ENCODE assay signal across 1 cellular context in the genomic region with DNA sequence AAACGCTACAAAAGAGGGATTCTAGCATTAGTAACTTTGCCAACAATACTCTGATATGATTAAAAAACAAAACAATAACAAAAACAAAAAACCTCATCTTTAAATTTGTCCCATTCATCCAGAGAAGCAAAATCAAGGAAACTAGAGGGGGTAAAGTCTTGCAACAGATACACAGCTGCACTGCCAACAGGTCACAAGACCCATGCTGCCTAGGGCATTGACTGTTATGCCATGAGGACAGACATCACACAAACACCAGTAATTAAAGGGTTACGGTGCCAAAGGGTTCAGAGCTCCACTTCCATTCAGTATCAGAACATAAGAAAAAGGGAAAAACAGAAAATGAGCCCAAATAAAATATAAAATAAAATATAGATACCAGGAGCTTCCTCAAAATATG.
TF ChIP-seq lines count a peak whose summit lies in the region.

No MANE protein-coding gene starts in this region.

TF ChIP-seq in liver, 16 proteins besides CTCF, POLR2A, EP300 and RAD21 (continued from another document):
- TF ChIP-seq ZBTB33 (IDR thresholded peaks at IDR 0.05) (peak; percentile 21), JUND (IDR thresholded peaks at IDR 0.05) (peak in 1 of 2 donors; percentile 25), NR2F2 (IDR thresholded peaks at IDR 0.05) (no peak), TAF1 (conservative IDR thresholded peaks at IDR 0.05) (no peak), SP1 (IDR thresholded peaks at IDR 0.05) (peak; percentile 12), FOXA2 (IDR thresholded peaks at IDR 0.05) (no peak)
